7 cellular contexts compared by ENCODE assay signal in the genomic region with DNA sequence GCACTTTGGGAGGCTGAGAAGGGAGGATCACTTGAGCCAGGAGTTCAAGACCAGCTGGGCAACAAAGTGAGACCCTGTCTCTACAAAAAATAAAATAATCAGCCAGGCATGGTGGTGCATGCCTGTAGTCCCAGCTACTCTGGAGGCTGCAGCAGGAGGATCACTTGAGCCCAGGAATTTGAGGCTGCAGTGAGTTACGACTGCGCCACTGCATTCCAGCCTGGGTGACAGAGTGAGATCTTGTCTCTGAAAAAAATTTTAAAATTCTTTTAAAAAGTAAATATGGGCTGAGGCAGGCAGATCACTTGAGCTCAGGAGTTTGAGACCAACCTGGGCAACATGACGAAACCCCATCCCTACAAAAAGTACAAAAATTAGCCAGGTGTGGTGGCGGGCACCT.
DNase-seq lines count a peak whose midpoint lies in the region; ATAC-seq, FAIRE-seq and TF ChIP-seq lines count a peak whose summit lies in the region.
"Not testable (repeated sequence)": the region's sequence is repeated elsewhere in the genome, so short reads cannot be mapped to it uniquely, and the experiment has no call there.

No MANE protein-coding gene starts in this region.

- CTCF ChIA-PET in HepG2 (lab: Yijun Ruan, JAX; ENCODE audit: low intra/inter-chr PET ratio, low total read pairs) = not testable (repeated sequence)

- not testable (repeated sequence) for H3K79me2 ChIP-seq in Karpas-422 (ENCODE audit: low read length); Loucy (ENCODE audit: insufficient read depth, low read length); SU-DHL-6 (ENCODE audit: insufficient read depth, low read length); HepG2 (ENCODE audit: insufficient read depth, low read length); trophoblast cell (ENCODE audit: control insufficient read depth, insufficient read depth, low read length, poor library complexity)

- H3K27ac Mint-ChIP-seq in T-helper 17 cell = peak overlapping the region; percentile 81

- ATAC-seq in T-helper 17 cell, HepG2: not testable (repeated sequence)

- H3K27me3 Mint-ChIP-seq in T-helper 17 cell = peaks cover 12% of the 10 kb centered on the region

- H3K4ac ChIP-seq in trophoblast cell (ENCODE audit: low read depth, low read length) = not testable (repeated sequence)

- H3K23ac ChIP-seq in trophoblast cell (ENCODE audit: low read length) = not testable (repeated sequence)

- H3K4me3 Mint-ChIP-seq in T-helper 17 cell = peak overlapping the region; percentile 64

- H3K4me2 ChIP-seq in Karpas-422 (ENCODE audit: low read depth, low read length, poor library complexity, severe bottlenecking); Loucy (ENCODE audit: low read depth, low read length, poor library complexity, severe bottlenecking); SU-DHL-6 (ENCODE audit: low read depth, low read length, poor library complexity, severe bottlenecking); HepG2 (ENCODE audit: low read depth, low read length); trophoblast cell (ENCODE audit: low read length): not testable (repeated sequence)

- not testable (repeated sequence) for H2BK120ac ChIP-seq in trophoblast cell (ENCODE audit: insufficient read depth, low read length, poor library complexity)

- H3K36me3 Mint-ChIP-seq in T-helper 17 cell (ENCODE audit: low read depth) = not testable (repeated sequence)

- FAIRE-seq in HepG2 (lab: Jason Lieb, UNC) = not testable (repeated sequence)

- not testable (repeated sequence) for H3K18ac ChIP-seq in trophoblast cell (ENCODE audit: low read length)

- TF ChIP-seq POLR2A in HepG2 (IDR thresholded peaks at IDR 0.05; ENCODE audit: insufficient read depth in 1 of 2, low read depth in 2 of 2, low read length in 2 of 2) = not testable (repeated sequence)

- not testable (repeated sequence) for H3F3A ChIP-seq in Loucy (ENCODE audit: low read depth); SU-DHL-6 (ENCODE audit: insufficient read depth)

- POLR2A ChIA-PET in HepG2 (lab: Yijun Ruan, JAX) = not testable (repeated sequence)

- not testable (repeated sequence) for H3K9me3 ChIP-seq in Karpas-422 (ENCODE audit: low read length); Loucy (ENCODE audit: insufficient read depth, low read depth, low read length); SU-DHL-6 (ENCODE audit: insufficient read depth, low read length); T-helper 17 cell (ENCODE audit: control insufficient read depth, low read length, poor library complexity, severe bottlenecking); HepG2 (ENCODE audit: low read length); trophoblast cell (ENCODE audit: insufficient read depth, low read depth, low read length)

- not testable (repeated sequence) for H3K9me2 ChIP-seq in Karpas-422 (replicated peaks; ENCODE audit: insufficient read depth, low read length); Loucy (replicated peaks; ENCODE audit: low read depth, low read length); SU-DHL-6 (replicated peaks; ENCODE audit: insufficient read depth, low read length)

- intact Hi-C loops in HepG2 (cut with micrococcal nuclease; ENCODE audit: unreplicated experiment); posterior vena cava (cut with DNase I): not testable (repeated sequence)

- H2BK5ac ChIP-seq in trophoblast cell (ENCODE audit: low read depth, low read length, poor library complexity) = not testable (repeated sequence)

- not testable (repeated sequence) for H4K8ac ChIP-seq in trophoblast cell (ENCODE audit: low read depth, low read length)

- 70% methylated on average over 4 of the region's 4 CpGs for WGBS in HepG2 (ENCODE audit: low lambda C conversion rate)
- no CpG with 5 or more reads among the region's 4 CpGs for WGBS in trophoblast cell (ENCODE audit: extremely low coverage, insufficient coverage, insufficient read length)

- H2AFZ ChIP-seq in Karpas-422 (ENCODE audit: low read length) (0 out of 2 replicates have a peak overlapping the region, but pooled peaks have one; percentile 17), Loucy (ENCODE audit: low read length) (peak overlapping the region; percentile 39; the same call in 1 of the 2 replicates), SU-DHL-6 (ENCODE audit: low read depth, low read length, severe bottlenecking) (peak overlapping the region; percentile 88)
- H2AFZ ChIP-seq in HepG2 (ENCODE audit: low read length); trophoblast cell (ENCODE audit: insufficient read depth, low read length, poor library complexity): not testable (repeated sequence)

- not testable (repeated sequence) for H3K4me3 ChIP-seq in Karpas-422 (ENCODE audit: low read length); Loucy (ENCODE audit: low read length, poor library complexity, severe bottlenecking); SU-DHL-6 (ENCODE audit: insufficient read depth, low read length, poor library complexity, severe bottlenecking); HepG2 (replicated peaks in 1 of 3; ENCODE audit: insufficient read depth in 1 of 3, low read depth in 2 of 3, low read length in 3 of 3); trophoblast cell (ENCODE audit: low read depth, low read length)

- H3K4me1 Mint-ChIP-seq in T-helper 17 cell = not testable (repeated sequence)

- not testable (repeated sequence) for H4K91ac ChIP-seq in trophoblast cell (ENCODE audit: low read depth, low read length)

- not testable (repeated sequence) for H2AK5ac ChIP-seq in trophoblast cell (ENCODE audit: low read length)

- not testable (repeated sequence) for BruUV-seq in HepG2 (replicated peaks; lab: Mats Ljungman, UMichigan)

- not testable (repeated sequence) for TF ChIP-seq EP300 in HepG2 (IDR thresholded peaks at IDR 0.05; ENCODE audit: low read depth in 2 of 2, low read length in 2 of 2); HepG2 (CRISPR knock-in tag; IDR thresholded peaks at IDR 0.05; ENCODE audit: borderline replicate concordance)

- in situ Hi-C loops in HepG2 (cut with HindIII; ENCODE audit: extremely low pct_ligation_motif_present, low pct_unique_long_range_greater_than_20kb) = not testable (repeated sequence)

- H3K36me3 ChIP-seq in Karpas-422 (ENCODE audit: insufficient read depth, low read length); Loucy (ENCODE audit: insufficient read depth, low read length); SU-DHL-6 (ENCODE audit: low read length); HepG2 (replicated peaks in 1 of 2; ENCODE audit: control insufficient read depth in 1 of 2, insufficient read depth in 2 of 2, low read length in 2 of 2); trophoblast cell (ENCODE audit: control insufficient read depth in 1 of 2, insufficient read depth in 2 of 2, low read length in 2 of 2): not testable (repeated sequence)

- H3K14ac ChIP-seq in trophoblast cell (ENCODE audit: low read length) = not testable (repeated sequence)

- H3K79me1 ChIP-seq in trophoblast cell (ENCODE audit: low read length) = not testable (repeated sequence)

- DNase-seq in Karpas-422; T-helper 17 cell; HepG2 (ENCODE audit: low spot score): not testable (repeated sequence)
- DNase-seq in trophoblast cell (peak; percentile 72 to 86), posterior vena cava (ENCODE audit: low spot score) (peak; percentile 26)

- H4K20me1 ChIP-seq in Karpas-422 (ENCODE audit: insufficient read depth, low read depth, low read length); Loucy (ENCODE audit: insufficient read depth, low read length, poor library complexity, severe bottlenecking); SU-DHL-6 (ENCODE audit: low read depth, low read length); HepG2 (ENCODE audit: insufficient read depth, low read length): not testable (repeated sequence)

- not testable (repeated sequence) for H3K9ac ChIP-seq in Karpas-422 (ENCODE audit: low read length); Loucy (ENCODE audit: low read depth, low read length, poor library complexity, severe bottlenecking); SU-DHL-6 (ENCODE audit: low read length); HepG2 (ENCODE audit: insufficient read depth, low read depth, low read length); trophoblast cell (ENCODE audit: low read length)

- H3K4me1 ChIP-seq in Karpas-422 (ENCODE audit: low read length); Loucy (ENCODE audit: insufficient read depth, low read length, poor library complexity, severe bottlenecking); trophoblast cell (ENCODE audit: control insufficient read depth in 1 of 2, insufficient read depth in 2 of 2, low read length in 2 of 2): not testable (repeated sequence)
- H3K4me1 ChIP-seq in HepG2 (ENCODE audit: insufficient read depth, low read length) = peaks cover 21% of the 10 kb centered on the region

- H4K12ac ChIP-seq in trophoblast cell (ENCODE audit: low read depth, low read length) = not testable (repeated sequence)

- not testable (repeated sequence) for TF ChIP-seq RAD21 in HepG2 (CRISPR knock-in tag; IDR thresholded peaks at IDR 0.05)

- not testable (repeated sequence) for H3K27me3 ChIP-seq in Karpas-422 (ENCODE audit: low read length); Loucy (ENCODE audit: insufficient read depth, low read length, poor library complexity, severe bottlenecking); SU-DHL-6 (ENCODE audit: low read length); trophoblast cell (ENCODE audit: insufficient read depth, low read length)
- H3K27me3 ChIP-seq in HepG2 (ENCODE audit: control insufficient read depth in 1 of 2, insufficient read depth in 2 of 2, low read length in 2 of 2) = peaks cover 2 to 11% of the 10 kb centered on the region in 2 experiments; a peak in 2 of 5 replicates

- H2BK12ac ChIP-seq in trophoblast cell (ENCODE audit: low read length) = not testable (repeated sequence)

- TF ChIP-seq CTCF in Loucy (conservative IDR thresholded peaks at IDR 0.05; ENCODE audit: low read length); SU-DHL-6 (IDR thresholded peaks at IDR 0.05; ENCODE audit: insufficient read depth, low read length, poor library complexity, severe bottlenecking); HepG2 (CRISPR knock-in tag; IDR thresholded peaks at IDR 0.05): not testable (repeated sequence)

- not testable (repeated sequence) for H3K27ac ChIP-seq in Karpas-422 (ENCODE audit: low read length); SU-DHL-6 (ENCODE audit: low read depth, low read length); HepG2 (ENCODE audit: extremely low read length, insufficient read depth, low read length); trophoblast cell (ENCODE audit: low read depth, low read length)
